Comparison of ENCODE assay signal across 7 cellular contexts in genomic region chr1:54885863-54886723, GRCh38. TPM values are rescaled to one million over a fixed set of nuclear protein-coding genes. Genes with fewer than 3 reads are reported as not detected.
DNase-seq lines count a peak whose midpoint lies in the region; ATAC-seq and TF ChIP-seq lines count a peak whose summit lies in the region.

No MANE protein-coding gene starts in this region.

- H3K9me3 ChIP-seq in Karpas-422 (ENCODE audit: low read length): no peaks in the 10 kb centered on the region
- no peaks in the 10 kb centered on the region for H3K9me3 ChIP-seq in prostate gland

- no peaks in the 10 kb centered on the region for H3K9me3 Mint-ChIP-seq in activated CD4-positive, alpha-beta memory T cell treated with anti-CD3 and anti-CD28 coated beads for 36 hours

- no peak for TF ChIP-seq CTCF in prostate gland (IDR thresholded peaks at IDR 0.05)

- peak; percentile 24 for TF ChIP-seq POLR2A in prostate gland (IDR thresholded peaks at IDR 0.05)

- peak overlapping the region; percentile 84 for H3K27ac Mint-ChIP-seq in activated CD4-positive, alpha-beta memory T cell treated with anti-CD3 and anti-CD28 coated beads for 36 hours

- H3K9ac ChIP-seq in Karpas-422 (ENCODE audit: low read length): peak overlapping the region; percentile 98

- H3K4me3 ChIP-seq in Karpas-422 (ENCODE audit: low read length) (peak overlapping the region; percentile 99), prostate gland (peak overlapping the region; percentile 73 to 88)

- WGBS in prostate gland: 34% methylated on average over 23 of the region's 23 CpGs

- H4K20me1 ChIP-seq in Karpas-422 (ENCODE audit: insufficient read depth, low read depth, low read length): no peaks in the 10 kb centered on the region

- H3K9me2 ChIP-seq in Karpas-422 (replicated peaks; ENCODE audit: insufficient read depth, low read length): no peaks in the 10 kb centered on the region

- POLR2A ChIA-PET in activated CD4-positive, alpha-beta memory T cell treated with anti-CD3 and anti-CD28 coated beads for 36 hours (lab: Charles Lee): interaction anchor here (1.2 kb wide), 1 partner anchor 833 kb away, joined by 3 read pairs; the partner anchor contains the start of genes TCEANC2 and TMEM59

- DNase-seq in GM03348 (ENCODE audit: low spot score) (peak; percentile 49), Karpas-422 (peak; percentile 72), glomerular visceral epithelial cell (ENCODE audit: extremely low spot score) (peak; percentile 56), prostate gland (ENCODE audit: low spot score) (peak; percentile 52)
- no peak for DNase-seq in activated CD4-positive, alpha-beta memory T cell treated with anti-CD3 and anti-CD28 coated beads for 36 hours
- no peak for DNase-seq in effector CD4-positive, alpha-beta T cell

- H3K36me3 Mint-ChIP-seq in activated CD4-positive, alpha-beta memory T cell treated with anti-CD3 and anti-CD28 coated beads for 36 hours: peaks cover 40% of the 10 kb centered on the region

- intact Hi-C loops in activated CD4-positive, alpha-beta memory T cell treated with anti-CD3 and anti-CD28 coated beads for 36 hours (cut with micrococcal nuclease): loop anchor here (2.0 to 5.0 kb wide), 2 partner anchors 66 to 85 kb away; partner anchors contain the start of gene TTC22
- intact Hi-C loops in prostate gland (cut with DNase I): no loop called here

- H3K36me3 ChIP-seq in Karpas-422 (ENCODE audit: insufficient read depth, low read length) (peaks cover 43% of the 10 kb centered on the region), prostate gland (no peaks in the 10 kb centered on the region)

- H3K27ac ChIP-seq in Karpas-422 (ENCODE audit: low read length) (peak overlapping the region; percentile 69), prostate gland (peak overlapping the region; percentile 50 to 79)

- H3K4me2 ChIP-seq in Karpas-422 (ENCODE audit: low read depth, low read length, poor library complexity, severe bottlenecking): peak overlapping the region; percentile 81

- peak overlapping the region; percentile 92 for H3K4me3 Mint-ChIP-seq in activated CD4-positive, alpha-beta memory T cell treated with anti-CD3 and anti-CD28 coated beads for 36 hours

- no peaks in the 10 kb centered on the region for H3K27me3 Mint-ChIP-seq in activated CD4-positive, alpha-beta memory T cell treated with anti-CD3 and anti-CD28 coated beads for 36 hours

- H3K79me2 ChIP-seq in Karpas-422 (ENCODE audit: low read length): peaks cover 59% of the 10 kb centered on the region

- H3K4me1 Mint-ChIP-seq in activated CD4-positive, alpha-beta memory T cell treated with anti-CD3 and anti-CD28 coated beads for 36 hours (ENCODE audit: low read depth): peaks cover 47% of the 10 kb centered on the region

- H3K27me3 ChIP-seq in Karpas-422 (ENCODE audit: low read length) (no peaks in the 10 kb centered on the region), prostate gland (replicated peaks; ENCODE audit: insufficient read depth) (no peaks in the 10 kb centered on the region)

- H2AFZ ChIP-seq in Karpas-422 (ENCODE audit: low read length): no peak overlapping the region

- H3K4me1 ChIP-seq in Karpas-422 (ENCODE audit: low read length) (peaks cover 37% of the 10 kb centered on the region), prostate gland (replicated peaks) (peaks cover 7% of the 10 kb centered on the region)

- CTCF ChIA-PET in activated CD4-positive, alpha-beta memory T cell treated with anti-CD3 and anti-CD28 coated beads for 36 hours (lab: Charles Lee): interaction anchor here (0.6 to 1.9 kb wide), 6 partner anchors 59 to 393 kb away, joined by 3 to 8 read pairs (median 4); partner anchors contain the start of gene TTC22

- ATAC-seq in GM21576 (IDR thresholded peaks at IDR 0.05; ENCODE audit: unreplicated experiment): no peak

RNA-seq across cellular contexts. Expression of gene DHCR24, which starts 0.9 kb away (rescaled TPM):
- total RNA-seq in Karpas-422 (2014; rRNA removed; shearing (Covaris generic); ENCODE audit: low replicate concordance): 115 and 122 TPM in 2 replicates
- 10 to 100 TPM; 72.6 to 75.1 TPM for total RNA-seq in activated CD4-positive, alpha-beta memory T cell treated with anti-CD3 and anti-CD28 coated beads for 36 hours
- total RNA-seq in prostate gland: 100 to 1,000 TPM; 152 to 154 TPM

Comparison
In these comparisons a context has a peak if more than half of its experiments do, and no peak if none do; other contexts are left out.
1. DNase-seq: peak in GM03348 (single experiment), Karpas-422 (single experiment), glomerular visceral epithelial cell (single experiment) and prostate gland (single experiment); none in activated CD4-positive, alpha-beta memory T cell treated with anti-CD3 and anti-CD28 coated beads for 36 hours (single experiment) and effector CD4-positive, alpha-beta T cell (single experiment).